In genomic region chr9:83473488-83473971, GRCh38 we compare ENCODE assay signal across 8 cellular contexts.
DNase-seq lines count a peak whose midpoint lies in the region; ATAC-seq, FAIRE-seq and TF ChIP-seq lines count a peak whose summit lies in the region.

No MANE protein-coding gene starts in this region.

- no peak overlapping the region for H2BK120ac ChIP-seq in trophoblast cell (ENCODE audit: insufficient read depth, low read length, poor library complexity)

- H3K36me3 ChIP-seq in trophoblast cell (ENCODE audit: control insufficient read depth in 1 of 2, insufficient read depth in 2 of 2, low read length in 2 of 2) = no peaks in the 10 kb centered on the region

- H3K4me1 ChIP-seq in trophoblast cell (ENCODE audit: control insufficient read depth in 1 of 2, insufficient read depth in 2 of 2, low read length in 2 of 2) = no peaks in the 10 kb centered on the region

- H3K4me3 ChIP-seq in fibroblast of the aortic adventitia (ENCODE audit: low read depth, low read length) = no peak overlapping the region
- H3K4me3 ChIP-seq in trophoblast cell (ENCODE audit: low read depth, low read length) = no peak overlapping the region
- H3K4me3 ChIP-seq in lower leg skin (ENCODE audit: low read depth, poor library complexity, severe bottlenecking) = no peak overlapping the region

- no peak overlapping the region for H4K12ac ChIP-seq in trophoblast cell (ENCODE audit: low read depth, low read length)

- no peak overlapping the region for H3K18ac ChIP-seq in trophoblast cell (ENCODE audit: low read length)

- H3K79me1 ChIP-seq in trophoblast cell (ENCODE audit: low read length) = no peaks in the 10 kb centered on the region

- WGBS in trophoblast cell (ENCODE audit: extremely low coverage, insufficient coverage, insufficient read length) = no CpG with 5 or more reads among the region's 5 CpGs
- WGBS in lower leg skin, 2 donors = 59 to 70% methylated on average over 5 of the region's 5 CpGs

- intact Hi-C loops in lower leg skin (cut with DNase I; ENCODE audit: low total_unique reads) = no loop called here

- no peak overlapping the region for H3K27ac ChIP-seq in trophoblast cell (ENCODE audit: low read depth, low read length)

- no peak overlapping the region for H4K8ac ChIP-seq in trophoblast cell (ENCODE audit: low read depth, low read length)

- H2AK5ac ChIP-seq in trophoblast cell (ENCODE audit: low read length) = no peak overlapping the region

- no peaks in the 10 kb centered on the region for H3K27me3 ChIP-seq in trophoblast cell (ENCODE audit: insufficient read depth, low read length)

- no peak overlapping the region for H4K91ac ChIP-seq in trophoblast cell (ENCODE audit: low read depth, low read length)

- no peak for TF ChIP-seq POLR2A in GM12891 (IDR thresholded peaks at IDR 0.05; ENCODE audit: low read depth, low read length)
- TF ChIP-seq POLR2A in lower leg skin (IDR thresholded peaks at IDR 0.05) = no peak

- H3K9ac ChIP-seq in trophoblast cell (ENCODE audit: low read length) = no peak overlapping the region

- H3K9me3 ChIP-seq in trophoblast cell (ENCODE audit: insufficient read depth, low read depth, low read length) = no peaks in the 10 kb centered on the region

- DNase-seq in GM12891 (ENCODE audit: insufficient read length, low spot score) = no peak
- peak; percentile 34 for DNase-seq in fibroblast of the aortic adventitia (ENCODE audit: low read depth)
- DNase-seq in trophoblast cell = no peak
- no peak for DNase-seq in lower leg skin (ENCODE audit: low spot score in 2 of 2)
- no peak for DNase-seq in NK-92 treated with Interleukin-12 subunit alpha and Interleukin-12 subunit beta, amount 100 ng/mL, for 24 hours (lab: John Stamatoyannopoulos, UW)
- DNase-seq in NCI-H1105 (lab: John Stamatoyannopoulos, UW) = no peak

- H2AFZ ChIP-seq in trophoblast cell (ENCODE audit: insufficient read depth, low read length, poor library complexity) = no peak overlapping the region

- H3K23ac ChIP-seq in trophoblast cell (ENCODE audit: low read length) = no peak overlapping the region

- no peak overlapping the region for H2BK5ac ChIP-seq in trophoblast cell (ENCODE audit: low read depth, low read length, poor library complexity)

- no peak overlapping the region for H3K4me2 ChIP-seq in trophoblast cell (ENCODE audit: low read length)

- H2BK12ac ChIP-seq in trophoblast cell (ENCODE audit: low read length) = no peak overlapping the region

- H3K79me2 ChIP-seq in trophoblast cell (ENCODE audit: control insufficient read depth, insufficient read depth, low read length, poor library complexity) = no peaks in the 10 kb centered on the region

- no peak overlapping the region for H3K4ac ChIP-seq in trophoblast cell (ENCODE audit: low read depth, low read length)

- peak; percentile 54 for FAIRE-seq in GM12891 (lab: Jason Lieb, UNC)

- TF ChIP-seq CTCF in fibroblast of the aortic adventitia (IDR thresholded peaks at IDR 0.05; ENCODE audit: insufficient read depth, low read length) (no peak), lower leg skin (IDR thresholded peaks at IDR 0.05) (no peak)

- H3K14ac ChIP-seq in trophoblast cell (ENCODE audit: low read length) = no peak overlapping the region

- peak; percentile 95 for ATAC-seq in GM21447 (IDR thresholded peaks at IDR 0.05; ENCODE audit: unreplicated experiment)
- peak; percentile 99 for ATAC-seq in HG03575 (IDR thresholded peaks at IDR 0.05; ENCODE audit: extremely low read depth, insufficient number of reproducible peaks, low FRiP score, unreplicated experiment)

TF ChIP-seq in GM12891, 5 proteins besides CTCF, POLR2A, EP300 and RAD21:
- TF ChIP-seq PAX5 (IDR thresholded peaks at IDR 0.05; ENCODE audit: insufficient read depth, low read length, severe bottlenecking) (no peak), POU2F2 (IDR thresholded peaks at IDR 0.05; ENCODE audit: low read depth, low read length) (no peak), TAF1 (IDR thresholded peaks at IDR 0.05; ENCODE audit: low read depth, low read length) (no peak), POLR2AphosphoS5 (IDR thresholded peaks at IDR 0.05; ENCODE audit: low read depth, low read length) (no peak), SPI1 (IDR thresholded peaks at IDR 0.05; ENCODE audit: low read depth, low read length) (no peak)
